Comparison of ENCODE assay signal across 8 cellular contexts in genomic region chr5:79990598-79991507, GRCh38. TPM values are rescaled to one million over a fixed set of nuclear protein-coding genes. Genes with fewer than 3 reads are reported as not detected.
DNase-seq lines count a peak whose midpoint lies in the region; ATAC-seq and TF ChIP-seq lines count a peak whose summit lies in the region.

MTX3 (minus strand) TSS chr5:79991262; CDS start chr5:79991238, 24 bp downstream.

- CTCF ChIA-PET in GM10248 (lab: Yijun Ruan, JAX): interaction anchor here (1.1 to 1.5 kb wide), 3 partner anchors 9 to 101 kb away, joined by 3 read pairs; no protein-coding TSS in a partner anchor

- POLR2A ChIA-PET in GM10248 (lab: Yijun Ruan, JAX): interaction anchor here (1.2 kb wide), 1 partner anchor 475 kb away, joined by 3 read pairs; no protein-coding TSS in a partner anchor

- ATAC-seq in HG02623 (IDR thresholded peaks at IDR 0.05; ENCODE audit: unreplicated experiment) (peak; percentile 85), left cardiac atrium (peak; percentile 96 to 97)

- H3K27ac Mint-ChIP-seq in type B pancreatic cell: peak within 1 kb of the TSS; percentile 76

- TF ChIP-seq CTCF in GM10248 (IDR thresholded peaks at IDR 0.05; ENCODE audit: control extremely low read depth, extremely low read depth, low read depth, missing control alignments) (no peak), type B pancreatic cell (conservative IDR thresholded peaks at IDR 0.05) (peak; percentile 34)

- H3K9me3 Mint-ChIP-seq in type B pancreatic cell: no peaks in the 10 kb centered on the region

- no peaks in the 10 kb centered on the region for H3K27me3 Mint-ChIP-seq in type B pancreatic cell

- H3K4me1 Mint-ChIP-seq in type B pancreatic cell (ENCODE audit: unreplicated experiment): no peaks in the 10 kb centered on the region

- intact Hi-C loops in left cardiac atrium (cut with DNase I) (loop anchor here in 1 of 2 donors (10.0 kb wide), 1 partner anchor 84 kb away; no protein-coding TSS in a partner anchor), posterior cingulate gyrus (cut with DNase I) (loop anchor here (5.0 kb wide), 1 partner anchor 379 kb away; the partner anchor contains the start of gene TENT2)

- peak within 1 kb of the TSS; percentile 91 for H3K4me3 Mint-ChIP-seq in type B pancreatic cell

- H3K36me3 Mint-ChIP-seq in type B pancreatic cell: peaks cover 16% of the 10 kb centered on the region

- peak; percentile 82 for DNase-seq in GM10248 (ENCODE audit: extremely low spot score)
- DNase-seq in NCI-H1436 treated with DMSO at 0.1 percent for 48 hours (lab: John Stamatoyannopoulos, UW): peak; percentile 50
- DNase-seq in T-helper 1 cell: peak; percentile 65 to 94 (median 78)
- DNase-seq in amniotic epithelial cell (ENCODE audit: low read depth): peak; percentile 79
- peak; percentile 91 for DNase-seq in left cardiac atrium
- DNase-seq in posterior cingulate gyrus: peak; percentile 80 to 97 (median 88)
- DNase-seq in type B pancreatic cell (ENCODE audit: extremely low spot score, unreplicated experiment): peak; percentile 86

RNA-seq across cellular contexts. Expression of gene MTX3, which starts in this region (rescaled TPM):
- total RNA-seq in left cardiac atrium (10 to 100 TPM; 11.2 to 12.2 TPM), type B pancreatic cell (ENCODE audit: low replicate concordance) (15.7 and 24.3 TPM in 2 replicates)

Comparison
In these comparisons a context has a peak if more than half of its experiments do, and no peak if none do; other contexts are left out.
1. Peak in every context shown above with its lines: DNase-seq and ATAC-seq.